ENCODE assay signal across 8 cellular contexts in genomic region chr21:44517175-44517899, GRCh38. TPM values are rescaled to one million over a fixed set of nuclear protein-coding genes. Genes with fewer than 3 reads are reported as not detected.
DNase-seq lines count a peak whose midpoint lies in the region; ATAC-seq and TF ChIP-seq lines count a peak whose summit lies in the region.

No MANE protein-coding gene starts in this region.

- WGBS in gastroesophageal sphincter (ENCODE audit: low coverage in 1 of 2), 2 donors = 76 to 98% methylated on average over 4 to 6 of the region's 15 CpGs

- TF ChIP-seq CTCF in HCT116 (IDR thresholded peaks at IDR 0.05 in 2 of 3, conservative IDR thresholded peaks at IDR 0.05 in 1 of 3; ENCODE audit: borderline replicate concordance in 1 of 3, insufficient read depth in 1 of 3, low read depth in 2 of 3, low read length in 2 of 3) (no peak), gastroesophageal sphincter (IDR thresholded peaks at IDR 0.05) (no peak)

- no peak for TF ChIP-seq EP300 in gastroesophageal sphincter (IDR thresholded peaks at IDR 0.05)

- H3K27ac ChIP-seq in HCT116 (ENCODE audit: low read depth, low read length) = peak overlapping the region; percentile 38; the same call in 1 of the 2 replicates
- no peak overlapping the region for H3K27ac ChIP-seq in gastroesophageal sphincter

- BruUV-seq in HCT116 (replicated peaks; lab: Mats Ljungman, UMichigan) = no TSS peak

- peak; percentile 91 for DNase-seq in CMK (ENCODE audit: low read depth)
- peak; percentile 98 for DNase-seq in HCT116 (ENCODE audit: low read depth, low spot score)
- DNase-seq in SHP77 (lab: John Stamatoyannopoulos, UW) = peak; percentile 99
- DNase-seq in iPS DF 4.7 (ENCODE audit: extremely low read depth, low spot score) = peak; percentile 19
- DNase-seq in islet precursor cell = no peak
- DNase-seq in putamen (ENCODE audit: low spot score) = no peak

- H3K9ac ChIP-seq in HCT116 (ENCODE audit: low read length) = peak overlapping the region; percentile 65

- POLR2A ChIA-PET in HCT116 (lab: Charles Lee) = no interaction called here

- no peaks in the 10 kb centered on the region for H3K9me3 ChIP-seq in HCT116 (ENCODE audit: control insufficient read depth in 1 of 2, insufficient read depth in 1 of 2, low read depth in 1 of 2, low read length in 2 of 2)
- H3K9me3 ChIP-seq in gastroesophageal sphincter = no peaks in the 10 kb centered on the region

- H3K4me1 ChIP-seq in HCT116 (ENCODE audit: control insufficient read depth in 1 of 2, insufficient read depth in 2 of 2, low read length in 2 of 2) = peaks cover 3 to 13% of the 10 kb centered on the region in 2 experiments; a peak in 2 of 4 replicates
- H3K4me1 ChIP-seq in gastroesophageal sphincter = no peaks in the 10 kb centered on the region

- H3K4me2 ChIP-seq in HCT116 (ENCODE audit: low read length) = peak overlapping the region; percentile 78

- H4K20me1 ChIP-seq in HCT116 (ENCODE audit: insufficient read depth) = no peaks in the 10 kb centered on the region

- RAD21 ChIA-PET in HCT116 (lab: Charles Lee; ENCODE audit: low non-redundant PET in 1 of 2, low total read pairs in 2 of 2, uncharacterized antibody in 2 of 2, unreplicated experiment in 2 of 2) = interaction anchor here in 1 of 2 experiments (0.8 kb wide), 1 partner anchor 276 kb away, joined by 3 read pairs; no protein-coding TSS in a partner anchor

- intact Hi-C loops in HCT116 (cut with micrococcal nuclease) = loop anchor here (10.0 kb wide), 1 partner anchor 617 kb away; no protein-coding TSS in a partner anchor

- CTCF ChIA-PET in HCT116 (lab: Charles Lee) = interaction anchor here (0.9 to 2.9 kb wide), 2 partner anchors 225 to 276 kb away, joined by 4 to 11 read pairs; no protein-coding TSS in a partner anchor

- no peak overlapping the region for H2AFZ ChIP-seq in HCT116 (ENCODE audit: low read depth, low read length, poor library complexity, severe bottlenecking)

- H3K9me2 ChIP-seq in HCT116 (ENCODE audit: insufficient read depth) = no peaks in the 10 kb centered on the region

- TF ChIP-seq POLR2A in HCT116 (IDR thresholded peaks at IDR 0.05; ENCODE audit: borderline replicate concordance, extremely low read depth, insufficient read depth, insufficient read length) (peak; percentile 43), gastroesophageal sphincter (IDR thresholded peaks at IDR 0.05) (no peak)

- H3K27me3 ChIP-seq in HCT116 (ENCODE audit: insufficient read depth, low read length) = no peaks in the 10 kb centered on the region
- peaks cover 24% of the 10 kb centered on the region for H3K27me3 ChIP-seq in gastroesophageal sphincter

- ATAC-seq in HCT116 (peak; percentile 98), gastroesophageal sphincter (no peak), GM18870 (IDR thresholded peaks at IDR 0.05; ENCODE audit: unreplicated experiment) (no peak)

- peaks cover 12% of the 10 kb centered on the region; the same call in 1 of the 2 replicates for H3K79me2 ChIP-seq in HCT116 (ENCODE audit: insufficient read depth, low read length)

- no peak for TF ChIP-seq RAD21 in HCT116 (IDR thresholded peaks at IDR 0.05; ENCODE audit: low read depth)

- H3K4me3 ChIP-seq in HCT116 (replicated peaks in 1 of 2; ENCODE audit: low read depth in 1 of 2, low read length in 2 of 2) (peak overlapping the region; percentile 65 to 66), gastroesophageal sphincter (no peak overlapping the region)

- H3K36me3 ChIP-seq in HCT116 (ENCODE audit: control insufficient read depth in 1 of 2, insufficient read depth in 2 of 2, low read length in 2 of 2) (no peaks in the 10 kb centered on the region), gastroesophageal sphincter (no peaks in the 10 kb centered on the region)

TF ChIP-seq in HCT116, 20 proteins besides CTCF, POLR2A, EP300 and RAD21:
- TF ChIP-seq ZNF274 (IDR thresholded peaks at IDR 0.05; ENCODE audit: low read depth, low read length) (no peak), POLR2AphosphoS5 (IDR thresholded peaks at IDR 0.05; ENCODE audit: low read depth, low read length) (peak; percentile 57), FOSL1 (IDR thresholded peaks at IDR 0.05; ENCODE audit: low read depth) (no peak), CBX3 (IDR thresholded peaks at IDR 0.05; ENCODE audit: low read depth) (no peak), TCF7L2 (IDR thresholded peaks at IDR 0.05; ENCODE audit: borderline replicate concordance, extremely low read depth, insufficient read depth, insufficient read length) (peak; percentile 60), YY1 (IDR thresholded peaks at IDR 0.05; ENCODE audit: extremely low read depth, insufficient replicate concordance, low read depth, low read length) (no peak)

RNA-seq across cellular contexts. Expression of gene KRTAP10-1, which starts 22.7 kb away (rescaled TPM):
- total RNA-seq in HCT116 (2021; ENCODE audit: unreplicated experiment) = not detected
- polyA plus RNA-seq in HCT116 (2012) = not detected in 2 replicates
- not detected for total RNA-seq in gastroesophageal sphincter

RNA-seq across cellular contexts. Expression of gene KRTAP10-2, which starts 34.0 kb away (rescaled TPM):
- total RNA-seq in HCT116 (2021; ENCODE audit: unreplicated experiment) = not detected
- not detected in 2 replicates for polyA plus RNA-seq in HCT116 (2012)
- total RNA-seq in gastroesophageal sphincter = not detected

RNA-seq across cellular contexts. Expression of gene KRTAP10-3, which starts 41.3 kb away (rescaled TPM):
- not detected for total RNA-seq in HCT116 (2021; ENCODE audit: unreplicated experiment)
- not detected in 2 replicates for polyA plus RNA-seq in HCT116 (2012)
- total RNA-seq in gastroesophageal sphincter = not detected

RNA-seq across cellular contexts. Expression of gene KRTAP10-4, which starts 56.2 kb away (rescaled TPM):
- total RNA-seq in HCT116 (2021; ENCODE audit: unreplicated experiment) (not detected), gastroesophageal sphincter (not detected)
- polyA plus RNA-seq in HCT116 (2012) = not detected in 2 replicates

Comparison
In these comparisons a context has a peak if more than half of its experiments do, and no peak if none do; other contexts are left out.
1. DNase-seq: peak in CMK (single experiment), HCT116 (single experiment), SHP77 (2 of 2) and iPS DF 4.7 (single experiment); none in islet precursor cell (single experiment) and putamen (single experiment).
2. H3K4me3 ChIP-seq: peak in HCT116 (2 of 2); none in gastroesophageal sphincter (0 of 2).